ENCODE assay signal across 1 cellular context in genomic region chr3:542030-542429, GRCh38.
TF ChIP-seq lines count a peak whose summit lies in the region.

No MANE protein-coding gene starts in this region.

TF ChIP-seq in HepG2, 621 proteins besides CTCF, POLR2A, EP300 and RAD21 (continued from another document):
- TF ChIP-seq MAFK (conservative IDR thresholded peaks at IDR 0.05 in 1 of 2, IDR thresholded peaks at IDR 0.05 in 1 of 2; ENCODE audit: low read length in 2 of 2) (peak; percentile 72 to 82), FOSL2 (CRISPR knock-in tag; IDR thresholded peaks at IDR 0.05) (no peak), ZNF274 (CRISPR knock-in tag; IDR thresholded peaks at IDR 0.05) (no peak), NKX3-1 (CRISPR knock-in tag; IDR thresholded peaks at IDR 0.05) (no peak), ZHX2 (IDR thresholded peaks at IDR 0.05; ENCODE audit: low read depth) (no peak), ZHX2 (CRISPR knock-in tag; IDR thresholded peaks at IDR 0.05; ENCODE audit: borderline replicate concordance) (no peak), MTF2 (CRISPR knock-in tag; IDR thresholded peaks at IDR 0.05; ENCODE audit: borderline replicate concordance) (no peak), KDM6A (CRISPR knock-in tag; IDR thresholded peaks at IDR 0.05; ENCODE audit: low read depth) (no peak), ZNF431 (CRISPR knock-in tag; IDR thresholded peaks at IDR 0.05; ENCODE audit: borderline replicate concordance, low read depth) (no peak), MAFF (IDR thresholded peaks at IDR 0.05; ENCODE audit: low read depth, low read length) (peak; percentile 68)
